Comparison of ENCODE assay signal across 1 cellular context in the genomic region with DNA sequence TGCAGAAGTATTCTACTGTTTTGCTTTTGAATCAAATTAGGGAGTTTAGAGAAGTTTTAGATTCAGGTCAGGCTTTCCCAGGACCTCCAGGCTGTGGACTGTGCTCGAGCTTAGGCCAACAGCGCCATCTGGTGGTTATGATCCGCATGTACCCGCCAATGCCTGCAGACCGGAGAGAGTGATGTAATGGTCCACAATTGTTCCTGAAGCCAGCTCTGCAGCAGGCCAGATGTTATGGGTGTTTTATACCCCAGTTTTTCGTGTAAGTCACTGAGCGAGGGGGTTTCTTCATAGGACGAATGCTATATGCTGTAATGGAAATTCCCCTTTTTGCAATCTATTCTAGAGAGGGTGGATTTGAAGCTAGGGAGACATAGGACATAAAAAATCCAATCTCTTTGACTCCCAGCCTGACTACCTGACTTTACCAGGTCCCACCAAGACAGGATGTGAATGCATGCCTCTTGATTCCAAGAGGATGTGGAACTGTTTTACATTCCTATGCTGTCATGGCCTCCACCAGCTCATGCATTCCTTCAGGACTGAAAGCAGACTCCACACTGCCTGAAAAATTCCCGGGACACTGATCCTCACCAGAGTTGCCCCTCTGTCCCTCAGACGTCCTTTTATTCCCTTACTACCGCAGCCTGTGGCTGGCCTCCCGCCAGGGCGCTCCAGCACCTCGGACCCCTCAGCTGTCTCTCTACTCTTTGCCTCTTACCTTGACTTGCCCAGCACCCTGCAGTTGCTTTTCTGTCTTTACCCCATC.
TF ChIP-seq lines count a peak whose summit lies in the region.

No MANE protein-coding gene starts in this region.

TF ChIP-seq in HepG2, 621 proteins besides CTCF, POLR2A, EP300 and RAD21 (continued from another document and continues in another):
- TF ChIP-seq, protein P1, sequence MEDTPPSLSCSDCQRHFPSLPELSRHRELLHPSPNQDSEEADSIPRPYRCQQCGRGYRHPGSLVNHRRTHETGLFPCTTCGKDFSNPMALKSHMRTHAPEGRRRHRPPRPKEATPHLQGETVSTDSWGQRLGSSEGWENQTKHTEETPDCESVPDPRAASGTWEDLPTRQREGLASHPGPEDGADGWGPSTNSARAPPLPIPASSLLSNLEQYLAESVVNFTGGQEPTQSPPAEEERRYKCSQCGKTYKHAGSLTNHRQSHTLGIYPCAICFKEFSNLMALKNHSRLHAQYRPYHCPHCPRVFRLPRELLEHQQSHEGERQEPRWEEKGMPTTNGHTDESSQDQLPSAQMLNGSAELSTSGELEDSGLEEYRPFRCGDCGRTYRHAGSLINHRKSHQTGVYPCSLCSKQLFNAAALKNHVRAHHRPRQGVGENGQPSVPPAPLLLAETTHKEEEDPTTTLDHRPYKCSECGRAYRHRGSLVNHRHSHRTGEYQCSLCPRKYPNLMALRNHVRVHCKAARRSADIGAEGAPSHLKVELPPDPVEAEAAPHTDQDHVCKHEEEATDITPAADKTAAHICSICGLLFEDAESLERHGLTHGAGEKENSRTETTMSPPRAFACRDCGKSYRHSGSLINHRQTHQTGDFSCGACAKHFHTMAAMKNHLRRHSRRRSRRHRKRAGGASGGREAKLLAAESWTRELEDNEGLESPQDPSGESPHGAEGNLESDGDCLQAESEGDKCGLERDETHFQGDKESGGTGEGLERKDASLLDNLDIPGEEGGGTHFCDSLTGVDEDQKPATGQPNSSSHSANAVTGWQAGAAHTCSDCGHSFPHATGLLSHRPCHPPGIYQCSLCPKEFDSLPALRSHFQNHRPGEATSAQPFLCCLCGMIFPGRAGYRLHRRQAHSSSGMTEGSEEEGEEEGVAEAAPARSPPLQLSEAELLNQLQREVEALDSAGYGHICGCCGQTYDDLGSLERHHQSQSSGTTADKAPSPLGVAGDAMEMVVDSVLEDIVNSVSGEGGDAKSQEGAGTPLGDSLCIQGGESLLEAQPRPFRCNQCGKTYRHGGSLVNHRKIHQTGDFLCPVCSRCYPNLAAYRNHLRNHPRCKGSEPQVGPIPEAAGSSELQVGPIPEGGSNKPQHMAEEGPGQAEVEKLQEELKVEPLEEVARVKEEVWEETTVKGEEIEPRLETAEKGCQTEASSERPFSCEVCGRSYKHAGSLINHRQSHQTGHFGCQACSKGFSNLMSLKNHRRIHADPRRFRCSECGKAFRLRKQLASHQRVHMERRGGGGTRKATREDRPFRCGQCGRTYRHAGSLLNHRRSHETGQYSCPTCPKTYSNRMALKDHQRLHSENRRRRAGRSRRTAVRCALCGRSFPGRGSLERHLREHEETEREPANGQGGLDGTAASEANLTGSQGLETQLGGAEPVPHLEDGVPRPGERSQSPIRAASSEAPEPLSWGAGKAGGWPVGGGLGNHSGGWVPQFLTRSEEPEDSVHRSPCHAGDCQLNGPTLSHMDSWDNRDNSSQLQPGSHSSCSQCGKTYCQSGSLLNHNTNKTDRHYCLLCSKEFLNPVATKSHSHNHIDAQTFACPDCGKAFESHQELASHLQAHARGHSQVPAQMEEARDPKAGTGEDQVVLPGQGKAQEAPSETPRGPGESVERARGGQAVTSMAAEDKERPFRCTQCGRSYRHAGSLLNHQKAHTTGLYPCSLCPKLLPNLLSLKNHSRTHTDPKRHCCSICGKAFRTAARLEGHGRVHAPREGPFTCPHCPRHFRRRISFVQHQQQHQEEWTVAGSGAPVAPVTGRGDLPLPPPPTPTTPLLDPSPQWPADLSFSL (CRISPR knock-in tag; IDR thresholded peaks at IDR 0.05): no peak
- TF ChIP-seq AKAP8 (CRISPR knock-in tag; IDR thresholded peaks at IDR 0.05): no peak
- TF ChIP-seq, protein P2, sequence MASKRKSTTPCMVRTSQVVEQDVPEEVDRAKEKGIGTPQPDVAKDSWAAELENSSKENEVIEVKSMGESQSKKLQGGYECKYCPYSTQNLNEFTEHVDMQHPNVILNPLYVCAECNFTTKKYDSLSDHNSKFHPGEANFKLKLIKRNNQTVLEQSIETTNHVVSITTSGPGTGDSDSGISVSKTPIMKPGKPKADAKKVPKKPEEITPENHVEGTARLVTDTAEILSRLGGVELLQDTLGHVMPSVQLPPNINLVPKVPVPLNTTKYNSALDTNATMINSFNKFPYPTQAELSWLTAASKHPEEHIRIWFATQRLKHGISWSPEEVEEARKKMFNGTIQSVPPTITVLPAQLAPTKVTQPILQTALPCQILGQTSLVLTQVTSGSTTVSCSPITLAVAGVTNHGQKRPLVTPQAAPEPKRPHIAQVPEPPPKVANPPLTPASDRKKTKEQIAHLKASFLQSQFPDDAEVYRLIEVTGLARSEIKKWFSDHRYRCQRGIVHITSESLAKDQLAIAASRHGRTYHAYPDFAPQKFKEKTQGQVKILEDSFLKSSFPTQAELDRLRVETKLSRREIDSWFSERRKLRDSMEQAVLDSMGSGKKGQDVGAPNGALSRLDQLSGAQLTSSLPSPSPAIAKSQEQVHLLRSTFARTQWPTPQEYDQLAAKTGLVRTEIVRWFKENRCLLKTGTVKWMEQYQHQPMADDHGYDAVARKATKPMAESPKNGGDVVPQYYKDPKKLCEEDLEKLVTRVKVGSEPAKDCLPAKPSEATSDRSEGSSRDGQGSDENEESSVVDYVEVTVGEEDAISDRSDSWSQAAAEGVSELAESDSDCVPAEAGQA (IDR thresholded peaks at IDR 0.05; ENCODE audit: low read depth): no peak
- TF ChIP-seq, protein P2 (CRISPR knock-in tag; IDR thresholded peaks at IDR 0.05; ENCODE audit: borderline replicate concordance): no peak
- no peak for TF ChIP-seq ZNF496 (CRISPR knock-in tag; IDR thresholded peaks at IDR 0.05; ENCODE audit: insufficient replicate concordance)
- TF ChIP-seq, protein P3, sequence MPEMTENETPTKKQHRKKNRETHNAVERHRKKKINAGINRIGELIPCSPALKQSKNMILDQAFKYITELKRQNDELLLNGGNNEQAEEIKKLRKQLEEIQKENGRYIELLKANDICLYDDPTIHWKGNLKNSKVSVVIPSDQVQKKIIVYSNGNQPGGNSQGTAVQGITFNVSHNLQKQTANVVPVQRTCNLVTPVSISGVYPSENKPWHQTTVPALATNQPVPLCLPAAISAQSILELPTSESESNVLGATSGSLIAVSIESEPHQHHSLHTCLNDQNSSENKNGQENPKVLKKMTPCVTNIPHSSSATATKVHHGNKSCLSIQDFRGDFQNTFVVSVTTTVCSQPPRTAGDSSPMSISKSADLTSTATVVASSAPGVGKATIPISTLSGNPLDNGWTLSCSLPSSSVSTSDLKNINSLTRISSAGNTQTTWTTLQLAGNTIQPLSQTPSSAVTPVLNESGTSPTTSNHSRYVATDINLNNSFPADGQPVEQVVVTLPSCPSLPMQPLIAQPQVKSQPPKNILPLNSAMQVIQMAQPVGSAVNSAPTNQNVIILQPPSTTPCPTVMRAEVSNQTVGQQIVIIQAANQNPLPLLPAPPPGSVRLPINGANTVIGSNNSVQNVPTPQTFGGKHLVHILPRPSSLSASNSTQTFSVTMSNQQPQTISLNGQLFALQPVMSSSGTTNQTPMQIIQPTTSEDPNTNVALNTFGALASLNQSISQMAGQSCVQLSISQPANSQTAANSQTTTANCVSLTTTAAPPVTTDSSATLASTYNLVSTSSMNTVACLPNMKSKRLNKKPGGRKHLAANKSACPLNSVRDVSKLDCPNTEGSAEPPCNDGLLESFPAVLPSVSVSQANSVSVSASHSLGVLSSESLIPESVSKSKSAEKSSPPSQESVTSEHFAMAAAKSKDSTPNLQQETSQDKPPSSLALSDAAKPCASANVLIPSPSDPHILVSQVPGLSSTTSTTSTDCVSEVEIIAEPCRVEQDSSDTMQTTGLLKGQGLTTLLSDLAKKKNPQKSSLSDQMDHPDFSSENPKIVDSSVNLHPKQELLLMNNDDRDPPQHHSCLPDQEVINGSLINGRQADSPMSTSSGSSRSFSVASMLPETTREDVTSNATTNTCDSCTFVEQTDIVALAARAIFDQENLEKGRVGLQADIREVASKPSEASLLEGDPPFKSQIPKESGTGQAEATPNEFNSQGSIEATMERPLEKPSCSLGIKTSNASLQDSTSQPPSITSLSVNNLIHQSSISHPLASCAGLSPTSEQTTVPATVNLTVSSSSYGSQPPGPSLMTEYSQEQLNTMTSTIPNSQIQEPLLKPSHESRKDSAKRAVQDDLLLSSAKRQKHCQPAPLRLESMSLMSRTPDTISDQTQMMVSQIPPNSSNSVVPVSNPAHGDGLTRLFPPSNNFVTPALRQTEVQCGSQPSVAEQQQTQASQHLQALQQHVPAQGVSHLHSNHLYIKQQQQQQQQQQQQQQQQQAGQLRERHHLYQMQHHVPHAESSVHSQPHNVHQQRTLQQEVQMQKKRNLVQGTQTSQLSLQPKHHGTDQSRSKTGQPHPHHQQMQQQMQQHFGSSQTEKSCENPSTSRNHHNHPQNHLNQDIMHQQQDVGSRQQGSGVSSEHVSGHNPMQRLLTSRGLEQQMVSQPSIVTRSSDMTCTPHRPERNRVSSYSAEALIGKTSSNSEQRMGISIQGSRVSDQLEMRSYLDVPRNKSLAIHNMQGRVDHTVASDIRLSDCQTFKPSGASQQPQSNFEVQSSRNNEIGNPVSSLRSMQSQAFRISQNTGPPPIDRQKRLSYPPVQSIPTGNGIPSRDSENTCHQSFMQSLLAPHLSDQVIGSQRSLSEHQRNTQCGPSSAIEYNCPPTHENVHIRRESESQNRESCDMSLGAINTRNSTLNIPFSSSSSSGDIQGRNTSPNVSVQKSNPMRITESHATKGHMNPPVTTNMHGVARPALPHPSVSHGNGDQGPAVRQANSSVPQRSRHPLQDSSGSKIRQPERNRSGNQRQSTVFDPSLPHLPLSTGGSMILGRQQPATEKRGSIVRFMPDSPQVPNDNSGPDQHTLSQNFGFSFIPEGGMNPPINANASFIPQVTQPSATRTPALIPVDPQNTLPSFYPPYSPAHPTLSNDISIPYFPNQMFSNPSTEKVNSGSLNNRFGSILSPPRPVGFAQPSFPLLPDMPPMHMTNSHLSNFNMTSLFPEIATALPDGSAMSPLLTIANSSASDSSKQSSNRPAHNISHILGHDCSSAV (CRISPR knock-in tag; IDR thresholded peaks at IDR 0.05; ENCODE audit: borderline replicate concordance): no peak
- TF ChIP-seq ZNF7 (CRISPR knock-in tag; IDR thresholded peaks at IDR 0.05): no peak
- 0 out of 4 replicates have a peak, but pooled peaks of 1 of the 2 experiments have one; percentile 16 for TF ChIP-seq KLF16 (CRISPR knock-in tag; IDR thresholded peaks at IDR 0.05)
- TF ChIP-seq CAMTA2 (CRISPR knock-in tag; IDR thresholded peaks at IDR 0.05; ENCODE audit: borderline replicate concordance): no peak
- TF ChIP-seq, protein P4, sequence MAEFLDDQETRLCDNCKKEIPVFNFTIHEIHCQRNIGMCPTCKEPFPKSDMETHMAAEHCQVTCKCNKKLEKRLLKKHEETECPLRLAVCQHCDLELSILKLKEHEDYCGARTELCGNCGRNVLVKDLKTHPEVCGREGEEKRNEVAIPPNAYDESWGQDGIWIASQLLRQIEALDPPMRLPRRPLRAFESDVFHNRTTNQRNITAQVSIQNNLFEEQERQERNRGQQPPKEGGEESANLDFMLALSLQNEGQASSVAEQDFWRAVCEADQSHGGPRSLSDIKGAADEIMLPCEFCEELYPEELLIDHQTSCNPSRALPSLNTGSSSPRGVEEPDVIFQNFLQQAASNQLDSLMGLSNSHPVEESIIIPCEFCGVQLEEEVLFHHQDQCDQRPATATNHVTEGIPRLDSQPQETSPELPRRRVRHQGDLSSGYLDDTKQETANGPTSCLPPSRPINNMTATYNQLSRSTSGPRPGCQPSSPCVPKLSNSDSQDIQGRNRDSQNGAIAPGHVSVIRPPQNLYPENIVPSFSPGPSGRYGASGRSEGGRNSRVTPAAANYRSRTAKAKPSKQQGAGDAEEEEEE (CRISPR knock-in tag; IDR thresholded peaks at IDR 0.05; ENCODE audit: borderline replicate concordance): no peak
- TF ChIP-seq MEF2D (CRISPR knock-in tag; IDR thresholded peaks at IDR 0.05): no peak
- no peak for TF ChIP-seq ZBTB21 (CRISPR knock-in tag; IDR thresholded peaks at IDR 0.05)
- no peak for TF ChIP-seq ZNF549 (CRISPR knock-in tag; IDR thresholded peaks at IDR 0.05)
- TF ChIP-seq NCOR1 (IDR thresholded peaks at IDR 0.05; ENCODE audit: borderline replicate concordance, low read length): no peak
- no peak for TF ChIP-seq ZNF343 (CRISPR knock-in tag; IDR thresholded peaks at IDR 0.05)
- no peak for TF ChIP-seq HNRNPH1 (optimal IDR thresholded peaks at IDR 0.05; ENCODE audit: low read depth, low read length)
- no peak for TF ChIP-seq SP1 (IDR thresholded peaks at IDR 0.05)
- TF ChIP-seq SP1 (CRISPR knock-in tag; IDR thresholded peaks at IDR 0.05): no peak
- TF ChIP-seq ZNF326 (CRISPR knock-in tag; IDR thresholded peaks at IDR 0.05; ENCODE audit: borderline replicate concordance): no peak
- TF ChIP-seq ZNF605 (CRISPR knock-in tag; IDR thresholded peaks at IDR 0.05): no peak
- 0 out of 2 replicates have a peak, but pooled peaks have one; percentile 13 for TF ChIP-seq FOXO1 (CRISPR knock-in tag; IDR thresholded peaks at IDR 0.05)
- no peak for TF ChIP-seq POLR2AphosphoS2 (IDR thresholded peaks at IDR 0.05; ENCODE audit: low read depth, low read length)
- TF ChIP-seq, protein P5, sequence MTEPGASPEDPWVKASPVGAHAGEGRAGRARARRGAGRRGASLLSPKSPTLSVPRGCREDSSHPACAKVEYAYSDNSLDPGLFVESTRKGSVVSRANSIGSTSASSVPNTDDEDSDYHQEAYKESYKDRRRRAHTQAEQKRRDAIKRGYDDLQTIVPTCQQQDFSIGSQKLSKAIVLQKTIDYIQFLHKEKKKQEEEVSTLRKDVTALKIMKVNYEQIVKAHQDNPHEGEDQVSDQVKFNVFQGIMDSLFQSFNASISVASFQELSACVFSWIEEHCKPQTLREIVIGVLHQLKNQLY (CRISPR knock-in tag; IDR thresholded peaks at IDR 0.05): no peak
